20 cellular contexts compared by ENCODE assay signal in genomic region chr5:157442989-157443619, GRCh38. TPM values are rescaled to one million over a fixed set of nuclear protein-coding genes. Genes with fewer than 3 reads are reported as not detected.
DNase-seq lines count a peak whose midpoint lies in the region; ATAC-seq and TF ChIP-seq lines count a peak whose summit lies in the region.
"Had no signal": no experiment of that assay in that cellular context is flagged by ENCODE, and none has a peak within 500 bp of the region (broad histone marks: within the 10 kb centered on the region; RNA-seq: fewer than 3 reads in every experiment).

No MANE protein-coding gene starts in this region.

- DNase-seq in NCI-H2081 (lab: John Stamatoyannopoulos, UW), result peak; percentile 45 to 68
- no peak for DNase-seq in NCI-H2081 treated with DMSO at 0.1 percent for 48 hours (lab: John Stamatoyannopoulos, UW)
- DNase-seq in NCI-H2227 treated with DMSO at 0.1 percent for 48 hours (lab: John Stamatoyannopoulos, UW), result peak; percentile 78
- peak; percentile 54 for DNase-seq in fibroblast of mammary gland (ENCODE audit: low read depth)
- peak; percentile 67 for DNase-seq in renal cortical epithelial cell (ENCODE audit: low read depth)
- no peak for DNase-seq in KBM-7
- no peak for DNase-seq in NCI-H526 (lab: John Stamatoyannopoulos, UW)
- DNase-seq: activated CD8-positive, alpha-beta T cell treated with anti-CD3 and anti-CD28 coated beads, Interleukin-2, amount 10 ng/mL, durations not matched to agents 7 days and 5 days; activated naive CD8-positive, alpha-beta T cell treated with anti-CD3 and anti-CD28 coated beads for 36 hours; C1 segment of cervical spinal cord; caudate nucleus; DMS 273 treated with DMSO at 0.1 percent for 48 hours; GF-D8; naive B cell; NCI-H446; SHP77 treated with DMSO at 0.1 percent for 48 hours; T-helper 2 cell had no signal

- TF ChIP-seq CTCF in fibroblast of mammary gland (conservative IDR thresholded peaks at IDR 0.05; ENCODE audit: control insufficient read depth, insufficient read depth, low read depth, low read length), result no peak

- ATAC-seq in HG03135 (IDR thresholded peaks at IDR 0.05; ENCODE audit: unreplicated experiment), result no peak
- ATAC-seq: activated CD8-positive, alpha-beta T cell treated with anti-CD3 and anti-CD28 coated beads, Interleukin-2, amount 10 ng/mL, durations not matched to agents 7 days and 5 days; GM12878 had no signal

- in situ Hi-C loops in KBM-7 (cut with MboI; ENCODE audit: low pct_unique_long_range_greater_than_20kb, low sequenced_read_pairs), result no loop called here

- H3K4me3 ChIP-seq in fibroblast of mammary gland (ENCODE audit: control insufficient read depth, low read depth, low read length), result no peak overlapping the region
- H3K4me3 ChIP-seq: GM12878, thoracic aorta had no signal

RNA-seq across cellular contexts. Expression of gene NIPAL4, which starts 16.9 kb away (rescaled TPM):
- total RNA-seq in renal cortical epithelial cell, result 1.1 and 2.6 TPM in 2 replicates
- total RNA-seq: activated CD8-positive, alpha-beta T cell treated with anti-CD3 and anti-CD28 coated beads, Interleukin-2, amount 10 ng/mL, durations not matched to agents 7 days and 5 days had no signal

Comparison
In these comparisons a context has a peak if more than half of its experiments do, and no peak if none do; other contexts are left out.
1. DNase-seq: peak in NCI-H2081 (2 of 2), NCI-H2227 treated with DMSO at 0.1 percent for 48 hours (single experiment), fibroblast of mammary gland (single experiment) and renal cortical epithelial cell (single experiment); none in NCI-H2081 treated with DMSO at 0.1 percent for 48 hours (single experiment), KBM-7 (single experiment) and NCI-H526 (0 of 2).